In genomic region chr3:147369231-147369630, GRCh38 we compare ENCODE assay signal across 29 cellular contexts. TPM values are rescaled to one million over a fixed set of nuclear protein-coding genes. Genes with fewer than 3 reads are reported as not detected.
A peak's percentile ranks its signal among the peaks of the same experiment; 100 is the strongest.
DNase-seq lines count a peak whose midpoint lies in the region; ATAC-seq, FAIRE-seq and TF ChIP-seq lines count a peak whose summit lies in the region.
"Had no signal": no experiment of that assay in that cellular context is flagged by ENCODE, and none has a peak within 500 bp of the region (broad histone marks: within the 10 kb centered on the region; RNA-seq: fewer than 3 reads in every experiment).

No MANE protein-coding gene starts in this region.

- ATAC-seq in SK-N-SH treated with all-trans-retinoic acid at 6 μM for 48 hours: no peak
- ATAC-seq in GM21717 (IDR thresholded peaks at IDR 0.05; ENCODE audit: unreplicated experiment): no peak
- ATAC-seq: activated naive CD4-positive, alpha-beta T cell treated with anti-CD3 and anti-CD28 coated beads, Interleukin-2, amount 50 U/mL, for 72 hours; mucosa of descending colon; stimulated activated naive CD8-positive, alpha-beta T cell treated with anti-CD3 and anti-CD28 coated beads, Interleukin-15, Interleukin-2, amounts not matched to agents 100 U/mL and 50 U/mL, for 24 hours had no signal

- POLR2A ChIA-PET in SK-N-SH (lab: Yijun Ruan, JAX): no interaction called here

- FAIRE-seq in GM19239 (lab: Jason Lieb, UNC): no peak
- FAIRE-seq: A204.1, G401.6, TTC549, urothelium cell line had no signal

- H3K9me3 ChIP-seq in SK-N-SH: no peaks in the 10 kb centered on the region
- H3K9me3 ChIP-seq: HAP-1, mucosa of descending colon, neutrophil, SJSA1, testis had no signal

- no peak for DNase-seq in SK-N-SH
- DNase-seq in brain microvascular endothelial cell: no peak
- no peak for DNase-seq in amniotic stem cell (lab: John Stamatoyannopoulos, UW)
- no peak for DNase-seq in GOT3 (lab: John Stamatoyannopoulos, UW)
- no peak for DNase-seq in GM19239 (ENCODE audit: insufficient read length, low spot score)
- DNase-seq: activated CD4-positive, CD25-positive, alpha-beta regulatory T cell treated with anti-CD3 and anti-CD28 coated beads, Interleukin-2, amount 50 U/mL, for 72 hours; activated T-cell treated with anti-CD3 and anti-CD28 coated beads for 4 hours; anterior cingulate cortex; CD4-positive, alpha-beta T cell; central memory CD4-positive, alpha-beta T cell; mucosa of descending colon; NCI-H1436 treated with DMSO at 0.1 percent for 48 hours; NCI-H345; stimulated activated naive CD8-positive, alpha-beta T cell treated with anti-CD3 and anti-CD28 coated beads, Interleukin-15, Interleukin-2, amounts not matched to agents 100 U/mL and 50 U/mL, for 24 hours; testis had no signal

- no peaks in the 10 kb centered on the region for H3F3A ChIP-seq in SK-N-SH (replicated peaks; ENCODE audit: insufficient read depth)

- H3K27ac ChIP-seq in SK-N-SH (ENCODE audit: low read depth in 2 of 2, low read length in 1 of 2) (no peak overlapping the region), brain microvascular endothelial cell (no peak overlapping the region)
- H3K27ac ChIP-seq: neutrophil, SJSA1, testis had no signal

- peaks cover 96% of the 10 kb centered on the region for H3K27me3 Mint-ChIP-seq in nephron (ENCODE audit: low read depth)

- TF ChIP-seq RAD21 in SK-N-SH (IDR thresholded peaks at IDR 0.05; ENCODE audit: low read length): no peak

- H3K9me2 ChIP-seq in SK-N-SH: no peaks in the 10 kb centered on the region

- peaks cover 17% of the 10 kb centered on the region for H3K4me1 Mint-ChIP-seq in nephron

- no peak overlapping the region for H3K4me2 ChIP-seq in SK-N-SH

- no peak for TF ChIP-seq CTCF in SK-N-SH (IDR thresholded peaks at IDR 0.05)
- TF ChIP-seq CTCF in brain microvascular endothelial cell (IDR thresholded peaks at IDR 0.05; ENCODE audit: low read depth, low read length, missing control alignments): no peak
- no peak for TF ChIP-seq CTCF in nephron (IDR thresholded peaks at IDR 0.05; ENCODE audit: unreplicated experiment in 3 of 3)

- H4K20me1 ChIP-seq in SK-N-SH (ENCODE audit: insufficient read depth): no peaks in the 10 kb centered on the region

- no peak overlapping the region for H3K9ac ChIP-seq in SK-N-SH

- H3K4me1 ChIP-seq in SK-N-SH (ENCODE audit: control insufficient read depth in 1 of 2, insufficient read depth in 2 of 2, low read depth in 1 of 2, low read length in 1 of 2): no peaks in the 10 kb centered on the region
- H3K4me1 ChIP-seq: HAP-1, SJSA1, testis had no signal

- H3K27ac Mint-ChIP-seq in nephron: peak overlapping the region; percentile 81 to 86 (median 85)
- H3K27ac Mint-ChIP-seq: activated naive CD4-positive, alpha-beta T cell treated with anti-CD3 and anti-CD28 coated beads, Interleukin-2, amount 50 U/mL, for 72 hours; CD4-positive, alpha-beta T cell; progenitor cell of endocrine pancreas; T-helper 1 cell treated with Interleukin-12 subunit alpha and Interleukin-12 subunit beta and Interleukin-4 antibody, amounts not matched to agents 30 μg/mL and 1 μg/mL, for 36 hours had no signal

- 38% methylated on average over 13 of the region's 13 CpGs for WGBS in SK-N-SH (ENCODE audit: low lambda C conversion rate)

- H3K36me3 ChIP-seq in SK-N-SH (replicated peaks in 1 of 2; ENCODE audit: control insufficient read depth in 1 of 2, insufficient read depth in 2 of 2, low read length in 1 of 2) (no peaks in the 10 kb centered on the region), brain microvascular endothelial cell (replicated peaks) (no peaks in the 10 kb centered on the region)
- H3K36me3 ChIP-seq: HAP-1, neutrophil, SJSA1 had no signal

- peak overlapping the region; percentile 78 to 88 (median 84) for H3K4me3 Mint-ChIP-seq in nephron
- H3K4me3 Mint-ChIP-seq: CD4-positive, alpha-beta T cell; T-helper 1 cell treated with Interleukin-12 subunit alpha and Interleukin-12 subunit beta and Interleukin-4 antibody, amounts not matched to agents 30 μg/mL and 1 μg/mL, for 36 hours had no signal

- H3K9me3 Mint-ChIP-seq in nephron: peaks cover 4% of the 10 kb centered on the region
- H3K9me3 Mint-ChIP-seq: T-helper 1 cell treated with Interleukin-12 subunit alpha and Interleukin-12 subunit beta and Interleukin-4 antibody, amounts not matched to agents 30 μg/mL and 1 μg/mL, for 36 hours had no signal

- H3K79me2 ChIP-seq in SK-N-SH (ENCODE audit: insufficient read depth): no peaks in the 10 kb centered on the region

- no peak overlapping the region for H3K4me3 ChIP-seq in SK-N-SH (ENCODE audit: low read depth in 2 of 2, low read length in 1 of 2)
- peak overlapping the region; percentile 47 for H3K4me3 ChIP-seq in brain microvascular endothelial cell (ENCODE audit: low read depth, low read length)
- H3K4me3 ChIP-seq: HAP-1, lung, mucosa of descending colon, SJSA1, testis had no signal

- CTCF ChIA-PET in SK-N-SH (lab: Yijun Ruan, JAX): interaction anchor here (1.3 to 1.9 kb wide), 5 partner anchors 8 to 248 kb away, joined by 3 to 9 read pairs (median 8); no protein-coding TSS in a partner anchor

- TF ChIP-seq EP300 in SK-N-SH (IDR thresholded peaks at IDR 0.05; ENCODE audit: borderline replicate concordance in 1 of 2, low read depth in 1 of 2, low read length in 1 of 2): no peak

- no peaks in the 10 kb centered on the region for H3K36me3 Mint-ChIP-seq in nephron (ENCODE audit: low read depth)

- in situ Hi-C loops in brain microvascular endothelial cell (cut with HindIII; ENCODE audit: low pct_ligation_motif_present, low sequenced_read_pairs): no loop called here

- H2AFZ ChIP-seq in SK-N-SH (ENCODE audit: low read depth): no peak overlapping the region

- H3K27me3 ChIP-seq in SK-N-SH (ENCODE audit: insufficient read depth) (peaks cover 81% of the 10 kb centered on the region), brain microvascular endothelial cell (replicated peaks) (peaks cover 6% of the 10 kb centered on the region)
- H3K27me3 ChIP-seq: SJSA1, testis had no signal

TF ChIP-seq in SK-N-SH, 30 proteins besides CTCF, POLR2A, EP300 and RAD21:
- TF ChIP-seq GABPA (IDR thresholded peaks at IDR 0.05; ENCODE audit: low read depth) (no peak), EZH2phosphoT487 (IDR thresholded peaks at IDR 0.05; ENCODE audit: borderline replicate concordance, low read depth) (peak; percentile 39; the same call in 1 of the 2 replicates)

TF ChIP-seq in SK-N-SH treated with all-trans-retinoic acid at 6 μM for 48 hours, 23 proteins besides CTCF, POLR2A, EP300 and RAD21:
- no peak for TF ChIP-seq RARB (CRISPR knock-in tag; IDR thresholded peaks at IDR 0.05)
- TF ChIP-seq ESRRG (CRISPR knock-in tag; IDR thresholded peaks at IDR 0.05): no peak
- no peak for TF ChIP-seq ISL1 (CRISPR knock-in tag; IDR thresholded peaks at IDR 0.05)
- no peak for TF ChIP-seq BACH2 (CRISPR knock-in tag; IDR thresholded peaks at IDR 0.05; ENCODE audit: borderline replicate concordance)
- TF ChIP-seq GLIS3 (CRISPR knock-in tag; IDR thresholded peaks at IDR 0.05): no peak
- TF ChIP-seq OSR1 (CRISPR knock-in tag; IDR thresholded peaks at IDR 0.05): no peak
- TF ChIP-seq ZFP3 (CRISPR knock-in tag; IDR thresholded peaks at IDR 0.05): no peak
- no peak for TF ChIP-seq CSDC2 (CRISPR knock-in tag; IDR thresholded peaks at IDR 0.05)
- TF ChIP-seq TOX (CRISPR knock-in tag; IDR thresholded peaks at IDR 0.05; ENCODE audit: borderline replicate concordance): no peak

RNA-seq across cellular contexts. Expression of gene ZIC4, which starts 37.1 kb away (rescaled TPM):
- 1.3 and 2.0 TPM in 2 replicates for polyA plus RNA-seq in SK-N-SH (2012; rRNA removed)
- polyA plus RNA-seq in SK-N-SH (2012; cell fraction: cytosol; rRNA removed): 1.1 and 1.4 TPM in 2 replicates
- polyA plus RNA-seq in SK-N-SH (2012; cell fraction: nucleus; rRNA removed): 4.5 and 7.1 TPM in 2 replicates
- polyA plus RNA-seq: lung had no signal

RNA-seq across cellular contexts. Expression of gene ZIC1, which starts 39.9 kb away (rescaled TPM):
- 11.3 and 16.7 TPM in 2 replicates for polyA plus RNA-seq in SK-N-SH (2012; rRNA removed)
- polyA plus RNA-seq in SK-N-SH (2012; cell fraction: cytosol; rRNA removed): 8.2 and 11.4 TPM in 2 replicates
- 30.4 and 42.9 TPM in 2 replicates for polyA plus RNA-seq in SK-N-SH (2012; cell fraction: nucleus; rRNA removed)
